Comparison of ENCODE assay signal across 27 cellular contexts in genomic region chr9:126510564-126510963, GRCh38.
"Had no signal": no experiment of that assay in that cellular context is flagged by ENCODE, and none has a peak within 500 bp of the region (broad histone marks: within the 10 kb centered on the region; RNA-seq: fewer than 3 reads in every experiment).

No MANE protein-coding gene starts in this region.

- H3K4me3 Mint-ChIP-seq: activated naive CD8-positive, alpha-beta T cell; activated T-cell treated with anti-CD3 and anti-CD28 coated beads, Interleukin-2, amount 50 U/mL, for 4 hours; effector memory CD8-positive, alpha-beta T cell; mesothelial cell of epicardium; naive thymus-derived CD8-positive, alpha-beta T cell; type B pancreatic cell had no signal

- H3K27me3 ChIP-seq: ovary, testis had no signal

- H3K9me3 ChIP-seq: adrenal gland, ascending aorta, colonic mucosa, esophagus muscularis mucosa, ovary, SK-N-SH, testis had no signal

- H3K27me3 Mint-ChIP-seq: effector memory CD8-positive, alpha-beta T cell had no signal

- H3K9ac ChIP-seq: SK-N-SH had no signal

- H3K4me3 ChIP-seq: adrenal gland, ascending aorta, colonic mucosa, dorsolateral prefrontal cortex, esophagus muscularis mucosa, ovary, smooth muscle cell, testis had no signal

- H3K4me2 ChIP-seq: SK-N-SH, smooth muscle cell had no signal

- DNase-seq: activated CD4-positive, alpha-beta T cell treated with anti-CD3 and anti-CD28 coated beads, Interleukin-2, amount 50 U/mL, for 4 hours; activated CD8-positive, alpha-beta memory T cell treated with anti-CD3 and anti-CD28 coated beads, Interleukin-2, amount 50 U/mL, for 48 hours; activated naive CD4-positive, alpha-beta T cell; activated T-cell treated with anti-CD3 and anti-CD28 coated beads, Interleukin-2, amount 50 U/mL, for 4 hours; adrenal gland; brain microvascular endothelial cell; colonic mucosa; effector memory CD8-positive, alpha-beta T cell; head of caudate nucleus; SK-N-SH; stimulated activated CD4-positive, alpha-beta T cell treated with anti-CD3 and anti-CD28 coated beads, Interleukin-4, amount 100 ng/mL, for 1 hour; stimulated activated naive CD4-positive, alpha-beta T cell; testis had no signal

- H3K4me1 ChIP-seq: ascending aorta, colonic mucosa, testis had no signal

- H3K36me3 ChIP-seq: adrenal gland, ascending aorta, brain microvascular endothelial cell, colonic mucosa, ovary had no signal

- H3K27ac Mint-ChIP-seq: activated naive CD8-positive, alpha-beta T cell; activated T-helper 2 cell treated with anti-CD3 and anti-CD28 coated beads, Interferon-gamma antibody, Interleukin-2, Interleukin-4, amounts not matched to agents 10 μg/mL and 5 μg/mL and 100 μg/mL, durations not matched to agents 14 hours and 24 hours and 36 hours; mesothelial cell of epicardium; type B pancreatic cell had no signal

- H3K9me3 Mint-ChIP-seq: activated T-cell treated with anti-CD3 and anti-CD28 coated beads, Interleukin-2, amount 50 U/mL, for 4 hours; activated T-helper 2 cell treated with anti-CD3 and anti-CD28 coated beads, Interferon-gamma antibody, Interleukin-2, Interleukin-4, amounts not matched to agents 10 μg/mL and 5 μg/mL and 100 μg/mL, durations not matched to agents 14 hours and 24 hours and 36 hours; central memory CD8-positive, alpha-beta T cell; effector memory CD8-positive, alpha-beta T cell; mesothelial cell of epicardium; naive thymus-derived CD8-positive, alpha-beta T cell; type B pancreatic cell had no signal

- H3K36me3 Mint-ChIP-seq: activated naive CD8-positive, alpha-beta T cell; mesothelial cell of epicardium; naive thymus-derived CD8-positive, alpha-beta T cell; type B pancreatic cell had no signal

- FAIRE-seq: frontal cortex, islet of Langerhans had no signal

- H3K4me1 Mint-ChIP-seq: central memory CD8-positive, alpha-beta T cell had no signal

- ATAC-seq: activated T-cell treated with anti-CD3 and anti-CD28 coated beads, Interleukin-2, amount 50 U/mL, for 4 hours; effector memory CD8-positive, alpha-beta T cell; naive thymus-derived CD8-positive, alpha-beta T cell; sciatic nerve had no signal

- H3K27ac ChIP-seq: adrenal gland, ascending aorta, brain microvascular endothelial cell, colonic mucosa, dorsolateral prefrontal cortex, esophagus muscularis mucosa, ovary, testis had no signal
